1 cellular context compared by ENCODE assay signal in genomic region chr3:14410501-14411165, GRCh38.
TF ChIP-seq lines count a peak whose summit lies in the region.

No MANE protein-coding gene starts in this region.

TF ChIP-seq in K562, 482 proteins besides CTCF, POLR2A, EP300 and RAD21 (continued from another document and continues in another):
- TF ChIP-seq E4F1 (CRISPR knock-in tag; IDR thresholded peaks at IDR 0.05; ENCODE audit: borderline replicate concordance) (0 out of 2 replicates have a peak, but pooled peaks have one; percentile 58), ZNF311 (CRISPR knock-in tag; IDR thresholded peaks at IDR 0.05) (0 out of 2 replicates have a peak, but pooled peaks have one; percentile 49), ETV5 (CRISPR knock-in tag; IDR thresholded peaks at IDR 0.05; ENCODE audit: low read depth) (peak; percentile 91), OTX1 (CRISPR knock-in tag; IDR thresholded peaks at IDR 0.05) (peak; percentile 57; the same call in 1 of the 2 replicates), RFX5 (IDR thresholded peaks at IDR 0.05; ENCODE audit: low read depth, low read length) (peak; percentile 30; the same call in 1 of the 2 replicates), NFE2L1 (tag; IDR thresholded peaks at IDR 0.05; ENCODE audit: borderline replicate concordance, low read depth) (0 out of 2 replicates have a peak, but pooled peaks have one; percentile 28), ZBTB2 (IDR thresholded peaks at IDR 0.05) (peak; percentile 37; the same call in 1 of the 2 replicates), PKNOX1 (IDR thresholded peaks at IDR 0.05) (peak; percentile 88), ZC3H11A (IDR thresholded peaks at IDR 0.05; ENCODE audit: low read depth, low read length) (no peak), SP1 (CRISPR knock-in tag; IDR thresholded peaks at IDR 0.05) (peak; percentile 67; the same call in 1 of the 2 replicates), E2F6 (IDR thresholded peaks at IDR 0.05; ENCODE audit: borderline replicate concordance in 1 of 2, extremely low read depth in 1 of 2, insufficient read depth in 1 of 2, insufficient read length in 1 of 2, low read depth in 1 of 2, low read length in 1 of 2, poor library complexity in 1 of 2, severe bottlenecking in 1 of 2) (peak; percentile 49 to 62), ARHGAP35 (IDR thresholded peaks at IDR 0.05; ENCODE audit: partially characterized antibody) (no peak), CBX3 (IDR thresholded peaks at IDR 0.05; ENCODE audit: borderline replicate concordance in 1 of 2, low read length in 2 of 2) (peak in 1 of 2 experiments; percentile 17; a peak in 1 of 3 replicates), RBM25 (IDR thresholded peaks at IDR 0.05; ENCODE audit: low read depth, low read length, severe bottlenecking) (no peak), NFIC (IDR thresholded peaks at IDR 0.05) (no peak), SRSF1 (IDR thresholded peaks at IDR 0.05; ENCODE audit: low read depth, low read length) (no peak), ARID4B (CRISPR knock-in tag; IDR thresholded peaks at IDR 0.05) (peak; percentile 75), FOXA3 (CRISPR knock-in tag; conservative IDR thresholded peaks at IDR 0.05 in 1 of 2, IDR thresholded peaks at IDR 0.05 in 1 of 2) (peak in 1 of 2 experiments; percentile 45; a peak in 2 of 4 replicates), TAF7 (tag; IDR thresholded peaks at IDR 0.05) (peak; percentile 67; the same call in 1 of the 2 replicates), CEBPG (CRISPR knock-in tag; IDR thresholded peaks at IDR 0.05) (no peak), CEBPG (tag; conservative IDR thresholded peaks at IDR 0.05 in 1 of 2, IDR thresholded peaks at IDR 0.05 in 1 of 2) (no peak), CREB1 (IDR thresholded peaks at IDR 0.05) (no peak; the same call in 1 of the 2 replicates), CREB1 (CRISPR knock-in tag; IDR thresholded peaks at IDR 0.05) (no peak), KDM5B (IDR thresholded peaks at IDR 0.05; ENCODE audit: insufficient replicate concordance, low read depth, low read length) (peak; percentile 69), ZNF77 (CRISPR knock-in tag; IDR thresholded peaks at IDR 0.05) (no peak), TFAM (CRISPR knock-in tag; conservative IDR thresholded peaks at IDR 0.05) (no peak), GTF2E2 (tag; IDR thresholded peaks at IDR 0.05) (peak; percentile 49), ETV1 (tag; conservative IDR thresholded peaks at IDR 0.05; ENCODE audit: low read depth) (peak; percentile 95), HMGN3 (IDR thresholded peaks at IDR 0.05; ENCODE audit: borderline replicate concordance, extremely low read depth, insufficient read length, low read depth, low read length) (peak; percentile 23), ATF3 (IDR thresholded peaks at IDR 0.05) (no peak), ATF3 (CRISPR knock-in tag; conservative IDR thresholded peaks at IDR 0.05) (peak; percentile 69), FOXK1 (CRISPR knock-in tag; IDR thresholded peaks at IDR 0.05; ENCODE audit: borderline replicate concordance) (no peak), RBM15 (IDR thresholded peaks at IDR 0.05; ENCODE audit: insufficient read depth, low read length) (no peak), E2F5 (CRISPR knock-in tag; IDR thresholded peaks at IDR 0.05) (no peak), PML (IDR thresholded peaks at IDR 0.05; ENCODE audit: low read length) (peak; percentile 67; the same call in 1 of the 2 replicates), GTF2B (IDR thresholded peaks at IDR 0.05; ENCODE audit: extremely low read depth, insufficient read length) (peak; percentile 54), HMBOX1 (IDR thresholded peaks at IDR 0.05) (peak; percentile 60; the same call in 1 of the 2 replicates), NR1H2 (CRISPR knock-in tag; IDR thresholded peaks at IDR 0.05) (no peak), ZBTB5 (IDR thresholded peaks at IDR 0.05) (no peak), FOS (IDR thresholded peaks at IDR 0.05; ENCODE audit: extremely low read depth, insufficient read length) (peak; percentile 40), SNAPC5 (CRISPR knock-in tag; IDR thresholded peaks at IDR 0.05) (no peak), U2AF2 (optimal IDR thresholded peaks at IDR 0.05; ENCODE audit: low read depth, low read length) (no peak), ZC3H4 (CRISPR knock-in tag; IDR thresholded peaks at IDR 0.05; ENCODE audit: borderline replicate concordance) (no peak), CREB3L1 (IDR thresholded peaks at IDR 0.05; ENCODE audit: borderline replicate concordance, low read depth) (peak; percentile 50; the same call in 1 of the 2 replicates), KLF6 (CRISPR knock-in tag; IDR thresholded peaks at IDR 0.05; ENCODE audit: borderline replicate concordance) (peak; percentile 52), ZNF134 (CRISPR knock-in tag; conservative IDR thresholded peaks at IDR 0.05) (0 out of 2 replicates have a peak, but pooled peaks have one; percentile 15), CEBPB (tag; IDR thresholded peaks at IDR 0.05) (0 out of 2 replicates have a peak, but pooled peaks have one; percentile 13)
